ENCODE assay signal across 7 cellular contexts in genomic region chr1:32393832-32394140, GRCh38. TPM values are rescaled to one million over a fixed set of nuclear protein-coding genes. Genes with fewer than 3 reads are reported as not detected.
DNase-seq lines count a peak whose midpoint lies in the region; ATAC-seq and TF ChIP-seq lines count a peak whose summit lies in the region.

No MANE protein-coding gene starts in this region.

- POLR2A ChIA-PET in RWPE1 (lab: Yijun Ruan, JAX; ENCODE audit: low non-redundant PET): interaction anchor here (0.6 kb wide), 1 partner anchor 116 kb away, joined by 5 read pairs; no protein-coding TSS in a partner anchor

- CTCF ChIA-PET in RWPE1 (lab: Yijun Ruan, JAX): interaction anchor here (0.7 to 1.0 kb wide), 2 partner anchors 11 to 336 kb away, joined by 3 read pairs; no protein-coding TSS in a partner anchor

- H3K27ac ChIP-seq in RWPE1: peak overlapping the region; percentile 85
- H3K27ac ChIP-seq in lower lobe of right lung: peak overlapping the region; percentile 94
- H3K27ac ChIP-seq in subcutaneous abdominal adipose tissue (ENCODE audit: low read depth, low read length): peak overlapping the region; percentile 96

- no peaks in the 10 kb centered on the region for H3K27me3 ChIP-seq in lower lobe of right lung (ENCODE audit: low read depth)
- no peaks in the 10 kb centered on the region for H3K27me3 ChIP-seq in subcutaneous abdominal adipose tissue (ENCODE audit: control insufficient read depth in 5 of 5, insufficient read depth in 4 of 5, low read length in 5 of 5)

- peak overlapping the region; percentile 89 to 97 (median 97) for H3K9ac ChIP-seq in subcutaneous abdominal adipose tissue (ENCODE audit: low read length in 5 of 5)

- no peak for TF ChIP-seq POLR2A in GM18505 (IDR thresholded peaks at IDR 0.05; ENCODE audit: borderline replicate concordance, extremely low read depth, insufficient read depth, insufficient read length)

- DNase-seq in RWPE1 (ENCODE audit: low spot score) (peak; percentile 51), cerebellum (ENCODE audit: low spot score) (peak; percentile 36), lower lobe of right lung (peak; percentile 68), NCI-H187 (lab: John Stamatoyannopoulos, UW) (no peak)

- H3K36me3 ChIP-seq in lower lobe of right lung (peaks cover 46% of the 10 kb centered on the region), subcutaneous abdominal adipose tissue (ENCODE audit: control insufficient read depth in 5 of 5, insufficient read depth in 5 of 5, low read length in 5 of 5) (peaks cover 13 to 33% (median 28%) of the 10 kb centered on the region in 5 donors)

- TF ChIP-seq CTCF in RWPE1 (conservative IDR thresholded peaks at IDR 0.05; ENCODE audit: low read depth) (no peak), lower lobe of right lung (IDR thresholded peaks at IDR 0.05) (no peak)

- intact Hi-C loops in lower lobe of right lung (cut with DNase I): no loop called here

- H3K4me1 ChIP-seq in lower lobe of right lung (peaks cover 43% of the 10 kb centered on the region), subcutaneous abdominal adipose tissue (ENCODE audit: control insufficient read depth in 5 of 5, insufficient read depth in 5 of 5, low read length in 5 of 5) (peaks cover 13 to 34% (median 25%) of the 10 kb centered on the region in 5 donors)

- ATAC-seq in GM18505 (IDR thresholded peaks at IDR 0.05; ENCODE audit: unreplicated experiment) (peak; percentile 6), HG02610 (IDR thresholded peaks at IDR 0.05; ENCODE audit: unreplicated experiment) (peak; percentile 10), lower lobe of right lung (peak; percentile 51 to 60)

- H3K9me3 ChIP-seq in lower lobe of right lung (no peaks in the 10 kb centered on the region), subcutaneous abdominal adipose tissue (ENCODE audit: control insufficient read depth in 5 of 5, low read length in 5 of 5) (no peaks in the 10 kb centered on the region)

- H3K4me3 ChIP-seq in lower lobe of right lung (peak overlapping the region; percentile 98), subcutaneous abdominal adipose tissue (ENCODE audit: low read depth in 1 of 5, low read length in 5 of 5) (peak overlapping the region; percentile 81 to 99 (median 97))

RNA-seq across cellular contexts. Expression of gene BSDC1, which starts 0.5 kb away (rescaled TPM):
- 58.3 TPM for total RNA-seq in cerebellum
- 63.2 TPM for total RNA-seq in lower lobe of right lung

RNA-seq across cellular contexts. Expression of gene TSSK3, which starts 31.4 kb away (rescaled TPM):
- total RNA-seq in cerebellum (1.8 TPM), lower lobe of right lung (2.1 TPM)

RNA-seq across cellular contexts. Expression of gene FAM229A, which starts 31.5 kb away (rescaled TPM):
- total RNA-seq in cerebellum (3.2 TPM), lower lobe of right lung (9.7 TPM)

RNA-seq across cellular contexts. Expression of gene MARCKSL1, which starts 57.8 kb away (rescaled TPM):
- total RNA-seq in cerebellum (164 TPM), lower lobe of right lung (34.7 TPM)

Comparison
In these comparisons a context has a peak if more than half of its experiments do, and no peak if none do; other contexts are left out.
1. DNase-seq: peak in RWPE1 (single experiment), cerebellum (single experiment) and lower lobe of right lung (single experiment); none in NCI-H187 (0 of 2).
2. Peak in every context shown above with its lines, with median percentiles within 50 percentile points of each other: ATAC-seq and H3K27ac ChIP-seq.